ENCODE assay signal across 1 cellular context in genomic region chr6:32444433-32444832, GRCh38.
TF ChIP-seq lines count a peak whose summit lies in the region.

No MANE protein-coding gene starts in this region.

TF ChIP-seq in GM12878, 131 proteins besides CTCF, POLR2A, EP300 and RAD21:
- TF ChIP-seq RELA (IDR thresholded peaks at IDR 0.05; ENCODE audit: borderline replicate concordance, partially characterized antibody) (no peak), BMI1 (IDR thresholded peaks at IDR 0.05; ENCODE audit: borderline replicate concordance) (0 out of 2 replicates have a peak, but pooled peaks have one; percentile 35), CBFB (IDR thresholded peaks at IDR 0.05; ENCODE audit: low read depth) (0 out of 2 replicates have a peak, but pooled peaks have one; percentile 5), SREBF1 (IDR thresholded peaks at IDR 0.05; ENCODE audit: low read length) (no peak), POU2F2 (IDR thresholded peaks at IDR 0.05; ENCODE audit: borderline replicate concordance, low read depth, low read length) (0 out of 3 replicates have a peak, but pooled peaks have one; percentile 5), PAX5 (IDR thresholded peaks at IDR 0.05; ENCODE audit: borderline replicate concordance, low read depth, low read length) (no peak)
- TF ChIP-seq, protein P1, sequence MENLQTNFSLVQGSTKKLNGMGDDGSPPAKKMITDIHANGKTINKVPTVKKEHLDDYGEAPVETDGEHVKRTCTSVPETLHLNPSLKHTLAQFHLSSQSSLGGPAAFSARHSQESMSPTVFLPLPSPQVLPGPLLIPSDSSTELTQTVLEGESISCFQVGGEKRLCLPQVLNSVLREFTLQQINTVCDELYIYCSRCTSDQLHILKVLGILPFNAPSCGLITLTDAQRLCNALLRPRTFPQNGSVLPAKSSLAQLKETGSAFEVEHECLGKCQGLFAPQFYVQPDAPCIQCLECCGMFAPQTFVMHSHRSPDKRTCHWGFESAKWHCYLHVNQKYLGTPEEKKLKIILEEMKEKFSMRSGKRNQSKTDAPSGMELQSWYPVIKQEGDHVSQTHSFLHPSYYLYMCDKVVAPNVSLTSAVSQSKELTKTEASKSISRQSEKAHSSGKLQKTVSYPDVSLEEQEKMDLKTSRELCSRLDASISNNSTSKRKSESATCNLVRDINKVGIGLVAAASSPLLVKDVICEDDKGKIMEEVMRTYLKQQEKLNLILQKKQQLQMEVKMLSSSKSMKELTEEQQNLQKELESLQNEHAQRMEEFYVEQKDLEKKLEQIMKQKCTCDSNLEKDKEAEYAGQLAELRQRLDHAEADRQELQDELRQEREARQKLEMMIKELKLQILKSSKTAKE (IDR thresholded peaks at IDR 0.05; ENCODE audit: low read depth, poor library complexity, severe bottlenecking): no peak
